In genomic region chr12:66352197-66352596, GRCh38 we compare ENCODE assay signal across 1 cellular context.
TF ChIP-seq lines count a peak whose summit lies in the region.

No MANE protein-coding gene starts in this region.

TF ChIP-seq in H1, 55 proteins besides CTCF, POLR2A, EP300 and RAD21:
- no peak for TF ChIP-seq CHD2 (IDR thresholded peaks at IDR 0.05; ENCODE audit: low read length)
- TF ChIP-seq HDAC6 (IDR thresholded peaks at IDR 0.05; ENCODE audit: low read depth, low read length) = no peak
- TF ChIP-seq SAP30 (IDR thresholded peaks at IDR 0.05; ENCODE audit: insufficient read depth, insufficient replicate concordance, low read length) = no peak
- TF ChIP-seq RFX5 (IDR thresholded peaks at IDR 0.05; ENCODE audit: borderline replicate concordance, low read depth, low read length) = no peak
- no peak for TF ChIP-seq KDM5A (IDR thresholded peaks at IDR 0.05; ENCODE audit: low read length)
- TF ChIP-seq BACH1 (IDR thresholded peaks at IDR 0.05; ENCODE audit: low read length) = no peak
- TF ChIP-seq JUN (IDR thresholded peaks at IDR 0.05; ENCODE audit: low read depth, low read length) = no peak
- TF ChIP-seq SUZ12 (IDR thresholded peaks at IDR 0.05; ENCODE audit: low read length) = no peak
- TF ChIP-seq GABPA (IDR thresholded peaks at IDR 0.05; ENCODE audit: borderline replicate concordance, insufficient read depth, low read length) = no peak
- TF ChIP-seq CEBPB (IDR thresholded peaks at IDR 0.05; ENCODE audit: low read depth, low read length) = no peak
- no peak for TF ChIP-seq E2F6 (IDR thresholded peaks at IDR 0.05)
- no peak for TF ChIP-seq ATF3 (IDR thresholded peaks at IDR 0.05; ENCODE audit: insufficient read depth, low read depth, low read length)
- no peak for TF ChIP-seq KDM4A (IDR thresholded peaks at IDR 0.05; ENCODE audit: low read depth, low read length, severe bottlenecking)
